In the genomic region with DNA sequence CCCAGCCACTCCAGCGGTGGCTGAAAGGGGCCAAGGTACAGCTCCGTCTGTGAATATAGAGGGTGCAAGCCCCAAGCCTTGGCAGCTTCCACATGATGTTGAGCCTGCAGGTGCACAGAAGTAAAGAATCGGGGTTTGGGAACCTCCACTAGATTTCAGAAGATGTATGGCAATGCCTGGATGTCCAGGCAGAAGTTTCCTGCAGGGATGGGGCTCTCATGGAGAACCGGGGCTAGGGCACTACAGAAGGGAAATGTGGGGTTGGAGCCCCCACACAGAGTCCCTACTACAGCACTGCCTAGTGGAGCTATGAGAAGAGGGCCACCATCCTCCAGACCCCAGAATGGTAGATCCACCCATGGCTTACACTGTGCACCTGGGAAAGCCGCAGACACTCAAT, we compare ENCODE assay signal across 27 cellular contexts.
"Had no signal": no experiment of that assay in that cellular context is flagged by ENCODE, and none has a peak within 500 bp of the region (broad histone marks: within the 10 kb centered on the region; RNA-seq: fewer than 3 reads in every experiment).

No MANE protein-coding gene starts in this region.

- FAIRE-seq: colon, endometrium, endothelial cell of umbilical vein, frontal cortex had no signal

- H3K27ac ChIP-seq: colonic mucosa, coronary artery, dorsolateral prefrontal cortex, epithelial cell of prostate, esophagus muscularis mucosa, esophagus squamous epithelium, foreskin keratinocyte, gastrocnemius medialis, gastroesophageal sphincter, heart left ventricle, heart right ventricle had no signal

- H3K36me3 ChIP-seq: colonic mucosa had no signal

- H3K9me3 ChIP-seq: colonic mucosa, esophagus muscularis mucosa, esophagus squamous epithelium, gastrocnemius medialis, gastroesophageal sphincter, heart left ventricle, heart right ventricle had no signal

- H3K4me3 ChIP-seq: colonic mucosa, coronary artery, dorsolateral prefrontal cortex, esophagus muscularis mucosa, esophagus squamous epithelium, gastrocnemius medialis, gastroesophageal sphincter, heart left ventricle, heart right ventricle had no signal

- ATAC-seq: effector memory CD8-positive, alpha-beta T cell; esophagus mucosa; foreskin keratinocyte; gastrocnemius medialis; gastroesophageal sphincter; heart left ventricle; heart right ventricle had no signal

- H3K4me1 ChIP-seq: colonic mucosa, esophagus muscularis mucosa, esophagus squamous epithelium, foreskin keratinocyte, gastrocnemius medialis, gastroesophageal sphincter, heart left ventricle, heart right ventricle had no signal

- DNase-seq: colonic mucosa; cortex of kidney; dermis blood vessel endothelial cell; dorsolateral prefrontal cortex; effector CD4-positive, alpha-beta T cell; effector CD8-positive, alpha-beta T cell; effector memory CD4-positive, alpha-beta T cell; effector memory CD8-positive, alpha-beta T cell; endodermal cell; esophagus squamous epithelium; foreskin fibroblast; foreskin keratinocyte; foreskin melanocyte; gastrocnemius medialis; glutamatergic neuron; head of caudate nucleus; heart left ventricle; heart right ventricle had no signal

- H3K27me3 ChIP-seq: colonic mucosa, dorsolateral prefrontal cortex, esophagus muscularis mucosa, esophagus squamous epithelium, foreskin keratinocyte, gastrocnemius medialis, gastroesophageal sphincter, heart left ventricle, heart right ventricle had no signal
